In genomic region chrX:35289952-35290351, GRCh38 we compare ENCODE assay signal across 19 cellular contexts.
"Had no signal": no experiment of that assay in that cellular context is flagged by ENCODE, and none has a peak within 500 bp of the region (broad histone marks: within the 10 kb centered on the region; RNA-seq: fewer than 3 reads in every experiment).

No MANE protein-coding gene starts in this region.

- H3K36me3 ChIP-seq: gastrocnemius medialis, sigmoid colon, upper lobe of right lung had no signal

- H3K4me3 ChIP-seq: body of pancreas, gastrocnemius medialis, sigmoid colon, upper lobe of right lung had no signal

- H3K4me1 ChIP-seq: body of pancreas, gastrocnemius medialis, sigmoid colon, upper lobe of right lung had no signal

- DNase-seq: activated CD4-positive, alpha-beta memory T cell treated with anti-CD3 and anti-CD28 coated beads, Interleukin-2, amount 10 ng/mL, durations not matched to agents 7 days and 5 days; activated CD4-positive, alpha-beta T cell treated with anti-CD3 and anti-CD28 coated beads, Interleukin-2, amount 10 ng/mL, durations not matched to agents 24 days and 14 days; activated effector memory CD4-positive, alpha-beta T cell treated with Interleukin-2 at 50 U/mL for 16 hours; activated naive CD4-positive, alpha-beta T cell treated with anti-CD3 and anti-CD28 coated beads, Interleukin-2, amount 10 ng/mL, durations not matched to agents 7 days and 5 days; activated T-cell treated with anti-CD3 and anti-CD28 coated beads, Interleukin-2, amount 50 U/mL, for 72 hours; anterior cingulate cortex; body of pancreas; dermis blood vessel endothelial cell; effector CD8-positive, alpha-beta T cell; gastrocnemius medialis; hypothalamus; left ventricle myocardium superior; nephron progenitor cell; nucleus accumbens; sigmoid colon; stimulated activated CD4-positive, alpha-beta T cell treated with anti-CD3 and anti-CD28 coated beads, Interleukin-4, amount 100 ng/mL, for 1 hour; stimulated activated naive CD8-positive, alpha-beta T cell treated with anti-CD3 and anti-CD28 coated beads, Interleukin-15, Interleukin-2, amounts not matched to agents 100 U/mL and 50 U/mL, for 24 hours; upper lobe of right lung had no signal

- H3K9me3 ChIP-seq: body of pancreas, gastrocnemius medialis, sigmoid colon, upper lobe of right lung had no signal

- H3K27ac ChIP-seq: body of pancreas, gastrocnemius medialis, sigmoid colon, upper lobe of right lung, VCaP had no signal

- H3K27me3 ChIP-seq: body of pancreas, gastrocnemius medialis, sigmoid colon, upper lobe of right lung had no signal
